In genomic region chr2:152134488-152135280, GRCh38 we compare ENCODE assay signal across 2 cellular contexts.
TF ChIP-seq lines count a peak whose summit lies in the region.

No MANE protein-coding gene starts in this region.

TF ChIP-seq in IMR-90, 13 proteins besides CTCF, POLR2A, EP300 and RAD21:
- TF ChIP-seq MAZ (IDR thresholded peaks at IDR 0.05; ENCODE audit: borderline replicate concordance, low read depth, low read length) (no peak), FOS (IDR thresholded peaks at IDR 0.05; ENCODE audit: low read depth, low read length) (peak; percentile 6; the same call in 1 of the 2 replicates)

TF ChIP-seq in endothelial cell of umbilical vein, 7 proteins besides CTCF, POLR2A, EP300 and RAD21:
- no peak for TF ChIP-seq MYC (IDR thresholded peaks at IDR 0.05; ENCODE audit: low read depth, low read length)
- TF ChIP-seq, protein P1, sequence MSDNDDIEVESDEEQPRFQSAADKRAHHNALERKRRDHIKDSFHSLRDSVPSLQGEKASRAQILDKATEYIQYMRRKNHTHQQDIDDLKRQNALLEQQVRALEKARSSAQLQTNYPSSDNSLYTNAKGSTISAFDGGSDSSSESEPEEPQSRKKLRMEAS (IDR thresholded peaks at IDR 0.05; ENCODE audit: insufficient read depth, insufficient read length) = no peak
- TF ChIP-seq GATA2 (IDR thresholded peaks at IDR 0.05; ENCODE audit: insufficient read depth, insufficient read length, low read depth, low read length) = no peak
- no peak for TF ChIP-seq JUN (IDR thresholded peaks at IDR 0.05; ENCODE audit: borderline replicate concordance, insufficient read depth, insufficient read length, low read depth)
- TF ChIP-seq POLR2AphosphoS5 (IDR thresholded peaks at IDR 0.05; ENCODE audit: insufficient read depth, low read depth, low read length) = no peak
- TF ChIP-seq FOS (IDR thresholded peaks at IDR 0.05; ENCODE audit: borderline replicate concordance, insufficient read depth, low read length) = no peak
- TF ChIP-seq EZH2 (IDR thresholded peaks at IDR 0.05; ENCODE audit: borderline replicate concordance, low read depth, low read length, severe bottlenecking) = no peak
